32 cellular contexts compared by ENCODE assay signal in the genomic region with DNA sequence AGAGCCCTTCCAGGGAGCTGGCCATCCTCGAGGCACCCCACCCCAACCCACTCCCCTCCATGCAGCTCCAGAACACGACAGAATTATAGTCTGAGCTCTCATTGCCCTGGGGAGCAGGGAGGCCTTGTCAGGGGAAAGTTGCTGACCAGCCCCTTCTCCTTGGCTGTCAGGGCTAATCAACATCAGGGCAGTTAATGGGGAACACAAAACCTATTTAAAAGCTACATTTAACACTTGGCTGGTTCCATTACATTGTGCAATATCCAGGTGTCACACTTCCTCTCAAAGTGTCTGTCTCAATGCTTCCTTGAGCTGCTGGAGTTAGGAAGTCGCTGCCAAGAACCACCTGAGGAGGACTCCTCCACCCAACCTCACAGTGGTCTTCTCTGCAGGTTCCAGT.
"Had no signal": no experiment of that assay in that cellular context is flagged by ENCODE, and none has a peak within 500 bp of the region (broad histone marks: within the 10 kb centered on the region; RNA-seq: fewer than 3 reads in every experiment).

No MANE protein-coding gene starts in this region.

- H3K36me3 ChIP-seq: adrenal gland, cardiac muscle cell, colonic mucosa, gastrocnemius medialis, WERI-Rb-1 had no signal

- H3K4me3 ChIP-seq: adrenal gland, body of pancreas, cardiac muscle cell, colonic mucosa, gastrocnemius medialis had no signal

- H3K4me1 Mint-ChIP-seq: activated B cell treated with CpG ODN at 0.5 μM for 24 hours; activated naive CD4-positive, alpha-beta T cell treated with anti-CD3 and anti-CD28 coated beads, Interleukin-2, amount 50 U/mL, for 24 hours; activated naive CD8-positive, alpha-beta T cell treated with anti-CD3 and anti-CD28 coated beads for 36 hours; activated naive CD8-positive, alpha-beta T cell treated with anti-CD3 and anti-CD28 coated beads, Interleukin-2, amount 50 U/mL, for 24 hours; activated T-helper 17 cell treated with anti-CD3 and anti-CD28 coated beads, Interleukin-2, amount 50 U/mL, for 72 hours; endodermal cell; T-helper 17 cell had no signal

- H3K27ac Mint-ChIP-seq: activated B cell treated with CpG ODN at 0.5 μM for 24 hours; activated CD8-positive, alpha-beta T cell treated with anti-CD3 and anti-CD28 coated beads for 36 hours; activated naive CD4-positive, alpha-beta T cell treated with anti-CD3 and anti-CD28 coated beads for 36 hours; activated naive CD4-positive, alpha-beta T cell treated with anti-CD3 and anti-CD28 coated beads, Interleukin-2, amount 50 U/mL, for 24 hours; activated naive CD8-positive, alpha-beta T cell treated with anti-CD3 and anti-CD28 coated beads for 36 hours; activated naive CD8-positive, alpha-beta T cell treated with anti-CD3 and anti-CD28 coated beads, Interleukin-2, amount 50 U/mL, for 24 hours; activated T-helper 17 cell treated with anti-CD3 and anti-CD28 coated beads, Interleukin-2, amount 50 U/mL, for 72 hours; endodermal cell; T-helper 17 cell; T-helper 2 cell treated with Interferon-gamma antibody and Interleukin-4, amounts not matched to agents 5 μg/mL and 100 μg/mL, for 36 hours had no signal

- H3K27ac ChIP-seq: adrenal gland, body of pancreas, cardiac muscle cell, colonic mucosa, foreskin keratinocyte, WERI-Rb-1 had no signal

- ATAC-seq: activated CD4-positive, CD25-positive, alpha-beta regulatory T cell treated with anti-CD3 and anti-CD28 coated beads, Interleukin-2, amount 50 U/mL, for 24 hours; activated CD8-positive, alpha-beta T cell treated with anti-CD3 and anti-CD28 coated beads for 36 hours; activated naive CD8-positive, alpha-beta T cell treated with anti-CD3 and anti-CD28 coated beads, Interleukin-2, amount 50 U/mL, for 24 hours; activated T-cell treated with anti-CD3 and anti-CD28 coated beads, Interleukin-2, amount 50 U/mL, for 4 hours; activated T-helper 17 cell treated with anti-CD3 and anti-CD28 coated beads, Interleukin-2, amount 50 U/mL, for 72 hours; body of pancreas; esophagus mucosa; foreskin keratinocyte; gastrocnemius medialis; T-helper 17 cell had no signal

- H3K9me3 ChIP-seq: adrenal gland, body of pancreas, colonic mucosa, gastrocnemius medialis had no signal

- H3K27me3 ChIP-seq: adrenal gland, body of pancreas, colonic mucosa, foreskin keratinocyte, gastrocnemius medialis had no signal

- H3K9me3 Mint-ChIP-seq: activated B cell treated with CpG ODN at 0.5 μM for 24 hours; activated CD8-positive, alpha-beta T cell treated with anti-CD3 and anti-CD28 coated beads for 36 hours; activated naive CD4-positive, alpha-beta T cell treated with anti-CD3 and anti-CD28 coated beads for 36 hours; activated naive CD4-positive, alpha-beta T cell treated with anti-CD3 and anti-CD28 coated beads, Interleukin-2, amount 50 U/mL, for 24 hours; activated naive CD8-positive, alpha-beta T cell treated with anti-CD3 and anti-CD28 coated beads for 36 hours; activated naive CD8-positive, alpha-beta T cell treated with anti-CD3 and anti-CD28 coated beads, Interleukin-2, amount 50 U/mL, for 24 hours; endodermal cell; T-helper 2 cell treated with Interferon-gamma antibody and Interleukin-4, amounts not matched to agents 5 μg/mL and 100 μg/mL, for 36 hours had no signal

- H3K4me3 Mint-ChIP-seq: activated B cell treated with CpG ODN at 0.5 μM for 24 hours; activated CD8-positive, alpha-beta T cell treated with anti-CD3 and anti-CD28 coated beads for 36 hours; activated naive CD4-positive, alpha-beta T cell treated with anti-CD3 and anti-CD28 coated beads for 36 hours; activated naive CD4-positive, alpha-beta T cell treated with anti-CD3 and anti-CD28 coated beads, Interleukin-2, amount 50 U/mL, for 24 hours; activated naive CD8-positive, alpha-beta T cell treated with anti-CD3 and anti-CD28 coated beads for 36 hours; activated naive CD8-positive, alpha-beta T cell treated with anti-CD3 and anti-CD28 coated beads, Interleukin-2, amount 50 U/mL, for 24 hours; activated T-cell treated with anti-CD3 and anti-CD28 coated beads, Interleukin-2, amount 50 U/mL, for 4 hours; activated T-helper 17 cell treated with anti-CD3 and anti-CD28 coated beads, Interleukin-2, amount 50 U/mL, for 72 hours; endodermal cell; T-helper 17 cell; T-helper 2 cell treated with Interferon-gamma antibody and Interleukin-4, amounts not matched to agents 5 μg/mL and 100 μg/mL, for 36 hours had no signal

- DNase-seq: activated B cell treated with CpG ODN at 0.5 μM for 24 hours; activated CD4-positive, alpha-beta T cell treated with anti-CD3 and anti-CD28 coated beads for 48 hours; activated CD4-positive, alpha-beta T cell treated with anti-CD3 and anti-CD28 coated beads, Interleukin-2, amount 50 U/mL, for 1 hour; activated CD4-positive, alpha-beta T cell treated with anti-CD3 and anti-CD28 coated beads, Interleukin-2, amount 50 U/mL, for 48 hours; activated CD8-positive, alpha-beta T cell treated with anti-CD3 and anti-CD28 coated beads for 36 hours; activated effector memory CD4-positive, alpha-beta T cell treated with anti-CD3 and anti-CD28 coated beads, Interleukin-2, amount 50 U/mL, for 16 hours; activated naive CD4-positive, alpha-beta T cell treated with anti-CD3 and anti-CD28 coated beads for 36 hours; activated naive CD8-positive, alpha-beta T cell treated with anti-CD3 and anti-CD28 coated beads for 36 hours; activated naive CD8-positive, alpha-beta T cell treated with anti-CD3 and anti-CD28 coated beads, Interleukin-2, amount 50 U/mL, for 24 hours; activated T-cell treated with anti-CD3 and anti-CD28 coated beads, Interleukin-2, amount 50 U/mL, for 4 hours; amygdala; aorta; body of pancreas; central memory CD4-positive, alpha-beta T cell; cerebellar nuclear complex; colonic mucosa; effector memory CD4-positive, alpha-beta T cell; endodermal cell; foreskin keratinocyte; gastrocnemius medialis; glutamatergic neuron; T-helper 1 cell; T-helper 17 cell; T1000; WERI-Rb-1 had no signal

- H3K4me1 ChIP-seq: adrenal gland, body of pancreas, colonic mucosa, foreskin keratinocyte had no signal

- H3K36me3 Mint-ChIP-seq: activated naive CD4-positive, alpha-beta T cell treated with anti-CD3 and anti-CD28 coated beads, Interleukin-2, amount 50 U/mL, for 24 hours; activated naive CD8-positive, alpha-beta T cell treated with anti-CD3 and anti-CD28 coated beads for 36 hours had no signal
